30 cellular contexts compared by ENCODE assay signal in genomic region chr4:74523076-74523475, GRCh38.
"Had no signal": no experiment of that assay in that cellular context is flagged by ENCODE, and none has a peak within 500 bp of the region (broad histone marks: within the 10 kb centered on the region; RNA-seq: fewer than 3 reads in every experiment).

No MANE protein-coding gene starts in this region.

- H3K27me3 Mint-ChIP-seq: activated T-helper 17 cell treated with anti-CD3 and anti-CD28 coated beads, Interleukin-2, amount 50 U/mL, for 72 hours had no signal

- H3K4me1 ChIP-seq: foreskin keratinocyte, gastrocnemius medialis, heart right ventricle had no signal

- H3K4me1 Mint-ChIP-seq: activated B cell treated with CpG ODN at 0.5 μM for 24 hours; activated T-helper 17 cell treated with anti-CD3 and anti-CD28 coated beads, Interleukin-2, amount 50 U/mL, for 72 hours; T-helper 17 cell had no signal

- DNase-seq: activated B cell treated with CpG ODN at 0.5 μM for 24 hours; activated CD4-positive, alpha-beta T cell treated with anti-CD3 and anti-CD28 coated beads for 48 hours; activated CD4-positive, alpha-beta T cell treated with anti-CD3 and anti-CD28 coated beads, Interleukin-2, amount 50 U/mL, for 1 hour; activated CD4-positive, alpha-beta T cell treated with anti-CD3 and anti-CD28 coated beads, Interleukin-2, amount 50 U/mL, for 48 hours; activated CD8-positive, alpha-beta memory T cell treated with anti-CD3 and anti-CD28 coated beads for 24 hours; activated CD8-positive, alpha-beta T cell treated with anti-CD3 and anti-CD28 coated beads for 36 hours; activated effector memory CD4-positive, alpha-beta T cell treated with Interleukin-2 at 50 U/mL for 16 hours; activated gamma-delta T cell treated with Interleukin-2 at 50 U/mL for 16 hours; activated naive CD4-positive, alpha-beta T cell treated with anti-CD3 and anti-CD28 coated beads, Interleukin-2, amount 50 U/mL, for 16 hours; activated naive CD4-positive, alpha-beta T cell treated with Interleukin-2 at 50 U/mL for 16 hours; activated T-cell treated with anti-CD3 and anti-CD28 coated beads, Interleukin-2, amount 50 U/mL, for 4 hours; amniotic stem cell; anterior cingulate cortex; caudate nucleus; cortex of kidney; dermis blood vessel endothelial cell; effector CD4-positive, alpha-beta T cell; foreskin keratinocyte; gastrocnemius medialis; heart right ventricle; T-helper 1 cell; T-helper 17 cell; T1000; WERI-Rb-1 had no signal

- H3K27me3 ChIP-seq: foreskin keratinocyte, gastrocnemius medialis, heart right ventricle had no signal

- ATAC-seq: activated CD4-positive, CD25-positive, alpha-beta regulatory T cell treated with anti-CD3 and anti-CD28 coated beads, Interleukin-2, amount 50 U/mL, for 24 hours; activated CD8-positive, alpha-beta T cell treated with anti-CD3 and anti-CD28 coated beads for 36 hours; activated T-cell treated with anti-CD3 and anti-CD28 coated beads, Interleukin-2, amount 50 U/mL, for 4 hours; esophagus mucosa; foreskin keratinocyte; gastrocnemius medialis; heart right ventricle; T-helper 17 cell had no signal

- H3K9me3 Mint-ChIP-seq: activated B cell treated with CpG ODN at 0.5 μM for 24 hours; activated CD8-positive, alpha-beta T cell treated with anti-CD3 and anti-CD28 coated beads for 36 hours; activated T-cell treated with anti-CD3 and anti-CD28 coated beads, Interleukin-2, amount 50 U/mL, for 4 hours; activated T-helper 17 cell treated with anti-CD3 and anti-CD28 coated beads, Interleukin-2, amount 50 U/mL, for 72 hours; T-helper 2 cell treated with Interferon-gamma antibody and Interleukin-4, amounts not matched to agents 5 μg/mL and 100 μg/mL, for 36 hours had no signal

- H3K4me3 ChIP-seq: gastrocnemius medialis, heart right ventricle had no signal

- H3K36me3 ChIP-seq: gastrocnemius medialis, heart right ventricle, WERI-Rb-1 had no signal

- H3K27ac ChIP-seq: epithelial cell of prostate, foreskin keratinocyte, gastrocnemius medialis, heart right ventricle, WERI-Rb-1 had no signal

- H3K36me3 Mint-ChIP-seq: activated naive CD8-positive, alpha-beta T cell had no signal

- H3K4me3 Mint-ChIP-seq: activated B cell treated with CpG ODN at 0.5 μM for 24 hours; activated CD8-positive, alpha-beta T cell treated with anti-CD3 and anti-CD28 coated beads for 36 hours; activated naive CD8-positive, alpha-beta T cell; activated T-cell treated with anti-CD3 and anti-CD28 coated beads, Interleukin-2, amount 50 U/mL, for 4 hours; activated T-helper 17 cell treated with anti-CD3 and anti-CD28 coated beads, Interleukin-2, amount 50 U/mL, for 72 hours; T-helper 17 cell; T-helper 2 cell treated with Interferon-gamma antibody and Interleukin-4, amounts not matched to agents 5 μg/mL and 100 μg/mL, for 36 hours had no signal

- H3K27ac Mint-ChIP-seq: activated B cell treated with CpG ODN at 0.5 μM for 24 hours; activated CD8-positive, alpha-beta T cell treated with anti-CD3 and anti-CD28 coated beads for 36 hours; activated naive CD8-positive, alpha-beta T cell; activated T-helper 17 cell treated with anti-CD3 and anti-CD28 coated beads, Interleukin-2, amount 50 U/mL, for 72 hours; T-helper 17 cell; T-helper 2 cell treated with Interferon-gamma antibody and Interleukin-4, amounts not matched to agents 5 μg/mL and 100 μg/mL, for 36 hours had no signal

- H3K9me3 ChIP-seq: gastrocnemius medialis, heart right ventricle had no signal
